Comparison of ENCODE assay signal across 2 cellular contexts in the genomic region with DNA sequence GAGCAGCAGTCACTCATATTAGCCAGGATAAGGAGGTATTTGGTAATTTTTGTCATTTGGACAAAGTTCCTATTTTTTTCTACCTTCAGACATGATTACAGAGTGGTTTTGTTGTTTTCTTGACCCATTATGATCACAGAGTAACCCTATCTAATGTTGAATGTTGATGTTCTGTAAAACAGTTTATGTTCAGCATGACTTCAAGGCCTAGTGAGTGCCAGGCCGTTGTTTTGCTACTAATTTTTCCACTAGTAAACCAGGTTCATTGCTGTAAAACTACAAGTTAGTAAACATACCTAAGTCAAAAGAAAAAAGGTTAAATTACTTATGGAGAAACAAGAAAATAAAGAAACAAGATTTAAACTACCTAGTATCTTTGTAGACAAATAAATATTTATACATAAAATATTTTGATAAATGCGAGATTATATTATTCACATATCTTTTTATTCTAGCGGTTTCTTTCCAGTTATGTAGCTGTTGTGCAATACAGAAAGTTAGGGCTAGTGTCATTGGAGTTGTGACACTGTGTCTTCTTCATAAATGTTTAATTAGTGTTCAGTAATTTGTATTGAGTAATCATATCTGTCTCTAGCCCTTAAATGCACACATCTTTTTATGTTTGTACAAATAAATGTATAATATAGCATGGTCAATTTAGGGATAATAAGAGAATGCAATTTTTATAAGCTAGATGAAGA.
TF ChIP-seq lines count a peak whose summit lies in the region.

No MANE protein-coding gene starts in this region.

TF ChIP-seq in GM23338, 12 proteins besides CTCF, POLR2A, EP300 and RAD21 (continues in another document):
- TF ChIP-seq, protein P1, sequence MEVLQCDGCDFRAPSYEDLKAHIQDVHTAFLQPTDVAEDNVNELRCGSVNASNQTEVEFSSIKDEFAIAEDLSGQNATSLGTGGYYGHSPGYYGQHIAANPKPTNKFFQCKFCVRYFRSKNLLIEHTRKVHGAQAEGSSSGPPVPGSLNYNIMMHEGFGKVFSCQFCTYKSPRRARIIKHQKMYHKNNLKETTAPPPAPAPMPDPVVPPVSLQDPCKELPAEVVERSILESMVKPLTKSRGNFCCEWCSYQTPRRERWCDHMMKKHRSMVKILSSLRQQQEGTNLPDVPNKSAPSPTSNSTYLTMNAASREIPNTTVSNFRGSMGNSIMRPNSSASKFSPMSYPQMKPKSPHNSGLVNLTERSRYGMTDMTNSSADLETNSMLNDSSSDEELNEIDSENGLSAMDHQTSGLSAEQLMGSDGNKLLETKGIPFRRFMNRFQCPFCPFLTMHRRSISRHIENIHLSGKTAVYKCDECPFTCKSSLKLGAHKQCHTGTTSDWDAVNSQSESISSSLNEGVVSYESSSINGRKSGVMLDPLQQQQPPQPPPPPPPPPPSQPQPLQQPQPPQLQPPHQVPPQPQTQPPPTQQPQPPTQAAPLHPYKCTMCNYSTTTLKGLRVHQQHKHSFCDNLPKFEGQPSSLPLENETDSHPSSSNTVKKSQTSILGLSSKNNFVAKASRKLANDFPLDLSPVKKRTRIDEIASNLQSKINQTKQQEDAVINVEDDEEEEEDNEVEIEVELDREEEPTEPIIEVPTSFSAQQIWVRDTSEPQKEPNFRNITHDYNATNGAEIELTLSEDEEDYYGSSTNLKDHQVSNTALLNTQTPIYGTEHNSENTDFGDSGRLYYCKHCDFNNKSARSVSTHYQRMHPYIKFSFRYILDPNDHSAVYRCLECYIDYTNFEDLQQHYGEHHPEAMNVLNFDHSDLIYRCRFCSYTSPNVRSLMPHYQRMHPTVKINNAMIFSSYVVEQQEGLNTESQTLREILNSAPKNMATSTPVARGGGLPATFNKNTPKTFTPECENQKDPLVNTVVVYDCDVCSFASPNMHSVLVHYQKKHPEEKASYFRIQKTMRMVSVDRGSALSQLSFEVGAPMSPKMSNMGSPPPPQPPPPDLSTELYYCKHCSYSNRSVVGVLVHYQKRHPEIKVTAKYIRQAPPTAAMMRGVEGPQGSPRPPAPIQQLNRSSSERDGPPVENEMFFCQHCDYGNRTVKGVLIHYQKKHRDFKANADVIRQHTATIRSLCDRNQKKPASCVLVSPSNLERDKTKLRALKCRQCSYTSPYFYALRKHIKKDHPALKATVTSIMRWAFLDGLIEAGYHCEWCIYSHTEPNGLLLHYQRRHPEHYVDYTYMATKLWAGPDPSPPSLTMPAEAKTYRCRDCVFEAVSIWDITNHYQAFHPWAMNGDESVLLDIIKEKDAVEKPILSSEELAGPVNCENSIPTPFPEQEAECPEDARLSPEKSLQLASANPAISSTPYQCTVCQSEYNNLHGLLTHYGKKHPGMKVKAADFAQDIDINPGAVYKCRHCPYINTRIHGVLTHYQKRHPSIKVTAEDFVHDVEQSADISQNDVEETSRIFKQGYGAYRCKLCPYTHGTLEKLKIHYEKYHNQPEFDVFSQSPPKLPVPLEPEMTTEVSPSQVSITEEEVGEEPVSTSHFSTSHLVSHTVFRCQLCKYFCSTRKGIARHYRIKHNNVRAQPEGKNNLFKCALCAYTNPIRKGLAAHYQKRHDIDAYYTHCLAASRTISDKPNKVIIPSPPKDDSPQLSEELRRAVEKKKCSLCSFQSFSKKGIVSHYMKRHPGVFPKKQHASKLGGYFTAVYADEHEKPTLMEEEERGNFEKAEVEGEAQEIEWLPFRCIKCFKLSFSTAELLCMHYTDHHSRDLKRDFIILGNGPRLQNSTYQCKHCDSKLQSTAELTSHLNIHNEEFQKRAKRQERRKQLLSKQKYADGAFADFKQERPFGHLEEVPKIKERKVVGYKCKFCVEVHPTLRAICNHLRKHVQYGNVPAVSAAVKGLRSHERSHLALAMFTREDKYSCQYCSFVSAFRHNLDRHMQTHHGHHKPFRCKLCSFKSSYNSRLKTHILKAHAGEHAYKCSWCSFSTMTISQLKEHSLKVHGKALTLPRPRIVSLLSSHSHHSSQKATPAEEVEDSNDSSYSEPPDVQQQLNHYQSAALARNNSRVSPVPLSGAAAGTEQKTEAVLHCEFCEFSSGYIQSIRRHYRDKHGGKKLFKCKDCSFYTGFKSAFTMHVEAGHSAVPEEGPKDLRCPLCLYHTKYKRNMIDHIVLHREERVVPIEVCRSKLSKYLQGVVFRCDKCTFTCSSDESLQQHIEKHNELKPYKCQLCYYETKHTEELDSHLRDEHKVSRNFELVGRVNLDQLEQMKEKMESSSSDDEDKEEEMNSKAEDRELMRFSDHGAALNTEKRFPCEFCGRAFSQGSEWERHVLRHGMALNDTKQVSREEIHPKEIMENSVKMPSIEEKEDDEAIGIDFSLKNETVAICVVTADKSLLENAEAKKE (CRISPR knock-in tag; IDR thresholded peaks at IDR 0.05) = no peak
- TF ChIP-seq EZH2phosphoT487 (IDR thresholded peaks at IDR 0.05; ENCODE audit: unreplicated experiment) (no peak), NANOG (IDR thresholded peaks at IDR 0.05; ENCODE audit: borderline replicate concordance) (no peak), STAT1 (IDR thresholded peaks at IDR 0.05; ENCODE audit: unreplicated experiment) (no peak), ZNF331 (CRISPR knock-in tag; IDR thresholded peaks at IDR 0.05; ENCODE audit: low read depth) (no peak), CREB1 (CRISPR knock-in tag; IDR thresholded peaks at IDR 0.05; ENCODE audit: low read depth) (no peak)
- TF ChIP-seq, protein P2, sequence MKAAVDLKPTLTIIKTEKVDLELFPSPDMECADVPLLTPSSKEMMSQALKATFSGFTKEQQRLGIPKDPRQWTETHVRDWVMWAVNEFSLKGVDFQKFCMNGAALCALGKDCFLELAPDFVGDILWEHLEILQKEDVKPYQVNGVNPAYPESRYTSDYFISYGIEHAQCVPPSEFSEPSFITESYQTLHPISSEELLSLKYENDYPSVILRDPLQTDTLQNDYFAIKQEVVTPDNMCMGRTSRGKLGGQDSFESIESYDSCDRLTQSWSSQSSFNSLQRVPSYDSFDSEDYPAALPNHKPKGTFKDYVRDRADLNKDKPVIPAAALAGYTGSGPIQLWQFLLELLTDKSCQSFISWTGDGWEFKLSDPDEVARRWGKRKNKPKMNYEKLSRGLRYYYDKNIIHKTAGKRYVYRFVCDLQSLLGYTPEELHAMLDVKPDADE (IDR thresholded peaks at IDR 0.05) = no peak
- TF ChIP-seq, protein P3, sequence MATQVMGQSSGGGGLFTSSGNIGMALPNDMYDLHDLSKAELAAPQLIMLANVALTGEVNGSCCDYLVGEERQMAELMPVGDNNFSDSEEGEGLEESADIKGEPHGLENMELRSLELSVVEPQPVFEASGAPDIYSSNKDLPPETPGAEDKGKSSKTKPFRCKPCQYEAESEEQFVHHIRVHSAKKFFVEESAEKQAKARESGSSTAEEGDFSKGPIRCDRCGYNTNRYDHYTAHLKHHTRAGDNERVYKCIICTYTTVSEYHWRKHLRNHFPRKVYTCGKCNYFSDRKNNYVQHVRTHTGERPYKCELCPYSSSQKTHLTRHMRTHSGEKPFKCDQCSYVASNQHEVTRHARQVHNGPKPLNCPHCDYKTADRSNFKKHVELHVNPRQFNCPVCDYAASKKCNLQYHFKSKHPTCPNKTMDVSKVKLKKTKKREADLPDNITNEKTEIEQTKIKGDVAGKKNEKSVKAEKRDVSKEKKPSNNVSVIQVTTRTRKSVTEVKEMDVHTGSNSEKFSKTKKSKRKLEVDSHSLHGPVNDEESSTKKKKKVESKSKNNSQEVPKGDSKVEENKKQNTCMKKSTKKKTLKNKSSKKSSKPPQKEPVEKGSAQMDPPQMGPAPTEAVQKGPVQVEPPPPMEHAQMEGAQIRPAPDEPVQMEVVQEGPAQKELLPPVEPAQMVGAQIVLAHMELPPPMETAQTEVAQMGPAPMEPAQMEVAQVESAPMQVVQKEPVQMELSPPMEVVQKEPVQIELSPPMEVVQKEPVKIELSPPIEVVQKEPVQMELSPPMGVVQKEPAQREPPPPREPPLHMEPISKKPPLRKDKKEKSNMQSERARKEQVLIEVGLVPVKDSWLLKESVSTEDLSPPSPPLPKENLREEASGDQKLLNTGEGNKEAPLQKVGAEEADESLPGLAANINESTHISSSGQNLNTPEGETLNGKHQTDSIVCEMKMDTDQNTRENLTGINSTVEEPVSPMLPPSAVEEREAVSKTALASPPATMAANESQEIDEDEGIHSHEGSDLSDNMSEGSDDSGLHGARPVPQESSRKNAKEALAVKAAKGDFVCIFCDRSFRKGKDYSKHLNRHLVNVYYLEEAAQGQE (IDR thresholded peaks at IDR 0.05; ENCODE audit: unreplicated experiment) = no peak

TF ChIP-seq in GM12878, 131 proteins besides CTCF, POLR2A, EP300 and RAD21:
- TF ChIP-seq, protein P4, sequence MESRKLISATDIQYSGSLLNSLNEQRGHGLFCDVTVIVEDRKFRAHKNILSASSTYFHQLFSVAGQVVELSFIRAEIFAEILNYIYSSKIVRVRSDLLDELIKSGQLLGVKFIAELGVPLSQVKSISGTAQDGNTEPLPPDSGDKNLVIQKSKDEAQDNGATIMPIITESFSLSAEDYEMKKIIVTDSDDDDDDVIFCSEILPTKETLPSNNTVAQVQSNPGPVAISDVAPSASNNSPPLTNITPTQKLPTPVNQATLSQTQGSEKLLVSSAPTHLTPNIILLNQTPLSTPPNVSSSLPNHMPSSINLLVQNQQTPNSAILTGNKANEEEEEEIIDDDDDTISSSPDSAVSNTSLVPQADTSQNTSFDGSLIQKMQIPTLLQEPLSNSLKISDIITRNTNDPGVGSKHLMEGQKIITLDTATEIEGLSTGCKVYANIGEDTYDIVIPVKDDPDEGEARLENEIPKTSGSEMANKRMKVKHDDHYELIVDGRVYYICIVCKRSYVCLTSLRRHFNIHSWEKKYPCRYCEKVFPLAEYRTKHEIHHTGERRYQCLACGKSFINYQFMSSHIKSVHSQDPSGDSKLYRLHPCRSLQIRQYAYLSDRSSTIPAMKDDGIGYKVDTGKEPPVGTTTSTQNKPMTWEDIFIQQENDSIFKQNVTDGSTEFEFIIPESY (IDR thresholded peaks at IDR 0.05) = no peak
- TF ChIP-seq CBX3 (IDR thresholded peaks at IDR 0.05; ENCODE audit: borderline replicate concordance, low read depth) = no peak
- no peak for TF ChIP-seq TARDBP (IDR thresholded peaks at IDR 0.05; ENCODE audit: borderline replicate concordance)
- TF ChIP-seq KAT2A (conservative IDR thresholded peaks at IDR 0.05; ENCODE audit: control insufficient read depth, low read depth, low read length) = no peak
- TF ChIP-seq MXI1 (IDR thresholded peaks at IDR 0.05; ENCODE audit: low read depth, low read length) = no peak
- no peak for TF ChIP-seq RCOR1 (conservative IDR thresholded peaks at IDR 0.05; ENCODE audit: low read depth, low read length)
- no peak for TF ChIP-seq MYB (IDR thresholded peaks at IDR 0.05; ENCODE audit: borderline replicate concordance, low read depth, low read length)
- TF ChIP-seq YBX1 (IDR thresholded peaks at IDR 0.05) = no peak
- TF ChIP-seq SP1 (IDR thresholded peaks at IDR 0.05; ENCODE audit: low read depth, low read length) = no peak
